Comparison of ENCODE assay signal across 10 cellular contexts in the genomic region with DNA sequence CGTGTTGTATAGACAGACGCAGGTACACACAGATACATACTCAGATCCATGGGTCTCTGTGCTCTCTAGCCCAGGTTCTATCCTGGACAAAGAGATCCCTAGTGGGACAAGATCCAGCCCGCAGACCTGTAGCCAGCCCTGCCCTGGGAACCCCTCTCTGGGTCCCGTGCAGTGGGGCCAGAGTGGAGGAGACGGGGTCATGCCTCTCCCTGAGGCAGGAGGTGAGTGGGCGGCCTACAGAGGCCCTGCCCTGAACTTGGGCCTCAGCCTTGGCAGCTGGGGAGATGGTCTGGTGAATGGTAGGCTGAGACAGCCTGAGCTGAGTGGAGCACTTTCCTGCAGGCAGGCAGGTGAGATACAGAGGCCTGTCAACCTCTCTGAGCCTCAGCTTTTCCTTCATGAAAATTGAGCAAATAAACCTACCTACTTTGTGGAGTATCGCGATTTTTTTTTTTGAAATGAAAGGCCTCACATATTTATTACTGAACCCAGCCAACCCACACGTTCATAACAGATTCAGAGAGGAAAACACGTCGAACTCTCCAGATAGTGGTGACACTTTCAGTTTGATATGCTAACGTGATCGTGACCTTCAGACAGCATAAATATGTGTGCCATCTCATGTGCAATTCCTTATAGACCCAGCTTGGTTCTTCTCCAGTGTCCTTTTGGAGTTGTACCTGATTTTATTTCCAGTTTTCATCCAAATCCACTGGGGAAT. TPM values are rescaled to one million over a fixed set of nuclear protein-coding genes. Genes with fewer than 3 reads are reported as not detected.
DNase-seq lines count a peak whose midpoint lies in the region; ATAC-seq, FAIRE-seq and TF ChIP-seq lines count a peak whose summit lies in the region.
"Had no signal": no experiment of that assay in that cellular context is flagged by ENCODE, and none has a peak within 500 bp of the region (broad histone marks: within the 10 kb centered on the region; RNA-seq: fewer than 3 reads in every experiment).

No MANE protein-coding gene starts in this region.

- no peak for TF ChIP-seq RAD21 in HepG2 (CRISPR knock-in tag; IDR thresholded peaks at IDR 0.05)

- H3K4me2 ChIP-seq in HepG2 (ENCODE audit: low read depth, low read length) = peak overlapping the region; percentile 75

- peak overlapping the region; percentile 52 for H2AFZ ChIP-seq in HepG2 (ENCODE audit: low read length)

- H3K9ac ChIP-seq in HepG2 (ENCODE audit: insufficient read depth, low read depth, low read length) = peak overlapping the region; percentile 47; the same call in 1 of the 2 replicates

- peak overlapping the region in 1 of 3 experiments; percentile 56; a peak in 1 of 6 replicates for H3K4me3 ChIP-seq in HepG2 (replicated peaks in 1 of 3; ENCODE audit: insufficient read depth in 1 of 3, low read depth in 2 of 3, low read length in 3 of 3)
- H3K4me3 ChIP-seq in BE2C (ENCODE audit: low read depth, low read length) = no peak overlapping the region

- H3K27me3 Mint-ChIP-seq in activated CD8-positive, alpha-beta memory T cell treated with anti-CD3 and anti-CD28 coated beads, Interleukin-2, amount 10 ng/mL, durations not matched to agents 7 days and 5 days = no peaks in the 10 kb centered on the region
- H3K27me3 Mint-ChIP-seq in glutamatergic neuron (ENCODE audit: unreplicated experiment) = peaks cover 9% of the 10 kb centered on the region

- intact Hi-C loops in HepG2 (cut with micrococcal nuclease; ENCODE audit: unreplicated experiment) = loop anchor here (10.0 kb wide), 1 partner anchor 240 kb away; a partner anchor contains a TSS

- WGBS in HepG2 (ENCODE audit: low lambda C conversion rate) = 24% methylated on average over 11 of the region's 13 CpGs

- TF ChIP-seq CTCF in GM20000 (IDR thresholded peaks at IDR 0.05; ENCODE audit: extremely low read depth, missing control alignments) (no peak), HepG2 (CRISPR knock-in tag; IDR thresholded peaks at IDR 0.05) (no peak), BE2C (IDR thresholded peaks at IDR 0.05; ENCODE audit: low read depth, low read length) (no peak), glutamatergic neuron (IDR thresholded peaks at IDR 0.05; ENCODE audit: partially characterized antibody, unreplicated experiment) (no peak)

- H3K36me3 ChIP-seq in HepG2 (replicated peaks in 1 of 2; ENCODE audit: control insufficient read depth in 1 of 2, insufficient read depth in 2 of 2, low read length in 2 of 2) (no peaks in the 10 kb centered on the region), BE2C (peaks cover 7% of the 10 kb centered on the region)

- H4K20me1 ChIP-seq in HepG2 (ENCODE audit: insufficient read depth, low read length) = peaks cover under 1% of the 10 kb centered on the region; the same call in 1 of the 2 replicates

- CTCF ChIA-PET in activated CD8-positive, alpha-beta memory T cell treated with anti-CD3 and anti-CD28 coated beads, Interleukin-2, amount 10 ng/mL, durations not matched to agents 7 days and 5 days (lab: Charles Lee) = interaction anchor here (0.7 to 10.1 kb wide), 2 partner anchors 8 to 30 kb away, joined by 3 to 399 read pairs; a partner anchor contains a TSS
- CTCF ChIA-PET in HepG2 (lab: Yijun Ruan, JAX; ENCODE audit: low intra/inter-chr PET ratio, low total read pairs) = no interaction called here

- no peaks in the 10 kb centered on the region; a peak in 1 of 5 replicates for H3K27me3 ChIP-seq in HepG2 (ENCODE audit: control insufficient read depth in 1 of 2, insufficient read depth in 2 of 2, low read length in 2 of 2)
- no peaks in the 10 kb centered on the region for H3K27me3 ChIP-seq in BE2C

- no peaks in the 10 kb centered on the region for H3K9me3 Mint-ChIP-seq in activated CD8-positive, alpha-beta memory T cell treated with anti-CD3 and anti-CD28 coated beads, Interleukin-2, amount 10 ng/mL, durations not matched to agents 7 days and 5 days (ENCODE audit: low read depth)
- peaks cover 12% of the 10 kb centered on the region for H3K9me3 Mint-ChIP-seq in glutamatergic neuron (ENCODE audit: unreplicated experiment)

- BruUV-seq in HepG2 (replicated peaks; lab: Mats Ljungman, UMichigan) = no TSS peak

- POLR2A ChIA-PET in HepG2 (lab: Yijun Ruan, JAX) = interaction anchor here (0.7 to 2.4 kb wide), 3 partner anchors 20 to 38 kb away, joined by 3 to 13 read pairs (median 3); no protein-coding TSS in a partner anchor

- no peak overlapping the region for H3K27ac ChIP-seq in HepG2 (ENCODE audit: extremely low read length, insufficient read depth, low read length)

- peak overlapping the region; percentile 41 for H3K4me3 Mint-ChIP-seq in activated CD8-positive, alpha-beta memory T cell treated with anti-CD3 and anti-CD28 coated beads, Interleukin-2, amount 10 ng/mL, durations not matched to agents 7 days and 5 days
- no peak overlapping the region for H3K4me3 Mint-ChIP-seq in glutamatergic neuron (ENCODE audit: unreplicated experiment)

- DNase-seq in GM20000 (ENCODE audit: low spot score) = peak; percentile 61
- peak; percentile 70 for DNase-seq in activated CD8-positive, alpha-beta memory T cell treated with anti-CD3 and anti-CD28 coated beads, Interleukin-2, amount 10 ng/mL, durations not matched to agents 7 days and 5 days
- DNase-seq in HepG2 (ENCODE audit: low spot score) = no peak
- DNase-seq in stimulated activated CD8-positive, alpha-beta memory T cell treated with anti-CD3 and anti-CD28 coated beads, Interleukin-4, amount 100 ng/mL, for 48 hours = peak; percentile 78
- DNase-seq in BE2C = no peak
- DNase-seq in glutamatergic neuron = no peak
- DNase-seq in NCI-H128 (lab: John Stamatoyannopoulos, UW; ENCODE audit: unreplicated experiment) = no peak
- DNase-seq: SW 1271 had no signal

- H3K4me1 Mint-ChIP-seq in activated CD8-positive, alpha-beta memory T cell treated with anti-CD3 and anti-CD28 coated beads, Interleukin-2, amount 10 ng/mL, durations not matched to agents 7 days and 5 days = peaks cover 54% of the 10 kb centered on the region
- H3K4me1 Mint-ChIP-seq in glutamatergic neuron (ENCODE audit: low read depth, unreplicated experiment) = peaks cover 9% of the 10 kb centered on the region

- ATAC-seq in activated CD8-positive, alpha-beta memory T cell treated with anti-CD3 and anti-CD28 coated beads, Interleukin-2, amount 10 ng/mL, durations not matched to agents 7 days and 5 days = no peak
- ATAC-seq in HepG2 (peak; percentile 6; the same call in 1 of the 3 replicates), GM18907 (IDR thresholded peaks at IDR 0.05; ENCODE audit: unreplicated experiment) (no peak)

- no peaks in the 10 kb centered on the region for H3K9me3 ChIP-seq in HepG2 (ENCODE audit: low read length)
- no peaks in the 10 kb centered on the region for H3K9me3 ChIP-seq in BE2C

- peaks cover 11% of the 10 kb centered on the region for H3K36me3 Mint-ChIP-seq in activated CD8-positive, alpha-beta memory T cell treated with anti-CD3 and anti-CD28 coated beads, Interleukin-2, amount 10 ng/mL, durations not matched to agents 7 days and 5 days
- peaks cover under 1% of the 10 kb centered on the region for H3K36me3 Mint-ChIP-seq in glutamatergic neuron (ENCODE audit: unreplicated experiment)

- H3K4me1 ChIP-seq in HepG2 (ENCODE audit: insufficient read depth, low read length) (peaks cover 66% of the 10 kb centered on the region), BE2C (peaks cover 9% of the 10 kb centered on the region)

- H3K79me2 ChIP-seq in HepG2 (ENCODE audit: insufficient read depth, low read length) = peaks cover 9% of the 10 kb centered on the region

- in situ Hi-C loops in HepG2 (cut with HindIII; ENCODE audit: extremely low pct_ligation_motif_present, low pct_unique_long_range_greater_than_20kb) = no loop called here

- no peak for FAIRE-seq in HepG2 (lab: Jason Lieb, UNC)
- FAIRE-seq: islet of Langerhans had no signal

- H3K27ac Mint-ChIP-seq in activated CD8-positive, alpha-beta memory T cell treated with anti-CD3 and anti-CD28 coated beads, Interleukin-2, amount 10 ng/mL, durations not matched to agents 7 days and 5 days = peak overlapping the region; percentile 93
- H3K27ac Mint-ChIP-seq in glutamatergic neuron (ENCODE audit: unreplicated experiment) = no peak overlapping the region

- TF ChIP-seq POLR2A in HepG2 (IDR thresholded peaks at IDR 0.05; ENCODE audit: insufficient read depth in 1 of 2, low read depth in 2 of 2, low read length in 2 of 2) = no peak

- TF ChIP-seq EP300 in HepG2 (IDR thresholded peaks at IDR 0.05; ENCODE audit: low read depth in 2 of 2, low read length in 2 of 2) (no peak), HepG2 (CRISPR knock-in tag; IDR thresholded peaks at IDR 0.05; ENCODE audit: borderline replicate concordance) (no peak)

RNA-seq across cellular contexts. Expression of a gene that starts 3.4 kb away (rescaled TPM):
- total RNA-seq in activated CD8-positive, alpha-beta memory T cell treated with anti-CD3 and anti-CD28 coated beads, Interleukin-2, amount 10 ng/mL, durations not matched to agents 7 days and 5 days = 100 to 1,000 TPM; 498 to 501 TPM
- total RNA-seq in HepG2 (2016; rRNA removed; fragmentation: Illumina TruSeq; extraction: Trizol) (31.8 and 41.2 TPM in 2 replicates), glutamatergic neuron (ENCODE audit: unreplicated experiment) (341 TPM)
- total RNA-seq in HepG2 (2016; cell fraction: cytosol; rRNA removed; fragmentation: Illumina TruSeq; extraction: Trizol; ENCODE audit: low read depth) = 36.4 and 41.0 TPM in 2 replicates
- 30.0 and 40.6 TPM in 2 replicates for total RNA-seq in HepG2 (2016; cell fraction: insoluble cytoplasmic fraction; rRNA removed; fragmentation: Illumina TruSeq; extraction: Trizol)
- 68.5 and 98.0 TPM in 2 replicates for total RNA-seq in HepG2 (2016; cell fraction: membrane; rRNA removed; fragmentation: Illumina TruSeq; extraction: Trizol)
- 23.4 and 45.2 TPM in 2 replicates for total RNA-seq in HepG2 (2016; cell fraction: nucleus; rRNA removed; fragmentation: Illumina TruSeq; extraction: Trizol)
- polyA plus RNA-seq in HepG2 (2011; rRNA removed) = 59.8 and 124 TPM in 2 replicates
- 93.9 and 178 TPM in 2 replicates for polyA plus RNA-seq in HepG2 (2011; cell fraction: cytosol; rRNA removed)
- polyA plus RNA-seq in HepG2 (2011; cell fraction: nucleus; rRNA removed) = 129 and 136 TPM in 2 replicates
- 44.0 and 66.6 TPM in 2 replicates for polyA plus RNA-seq in HepG2 (2012)
- 85.1 and 91.8 TPM in 2 replicates for polyA plus RNA-seq in HepG2 (2016; cell fraction: cytosol; fragmentation: Illumina TruSeq; extraction: Trizol; ENCODE audit: low read depth)
- polyA plus RNA-seq in HepG2 (2016; cell fraction: insoluble cytoplasmic fraction; fragmentation: Illumina TruSeq; extraction: Trizol; ENCODE audit: low read depth) = 74.4 and 76.0 TPM in 2 replicates
- polyA plus RNA-seq in HepG2 (2016; cell fraction: membrane; fragmentation: Illumina TruSeq; extraction: Trizol; ENCODE audit: low read depth) = 131 and 149 TPM in 2 replicates
- polyA plus RNA-seq in HepG2 (2016; cell fraction: nucleus; fragmentation: Illumina TruSeq; extraction: Trizol; ENCODE audit: insufficient read depth, low read depth) = 77.1 and 84.7 TPM in 2 replicates
- 49.7 and 194 TPM in 2 replicates for polyA minus RNA-seq in HepG2 (2011; rRNA and poly(A)+ RNA removed; ENCODE audit: low replicate concordance)
- polyA minus RNA-seq in HepG2 (2011; cell fraction: cytosol; rRNA and poly(A)+ RNA removed) = 164 and 168 TPM in 2 replicates
- polyA minus RNA-seq in HepG2 (2011; cell fraction: nucleus; rRNA and poly(A)+ RNA removed) = 60.5 and 91.9 TPM in 2 replicates
- 386 TPM for polyA plus RNA-seq in BE2C (2012; ENCODE audit: insufficient read depth, insufficient read length, low read depth)

RNA-seq across cellular contexts. Expression of a gene that starts 10.6 kb away (rescaled TPM):
- total RNA-seq in activated CD8-positive, alpha-beta memory T cell treated with anti-CD3 and anti-CD28 coated beads, Interleukin-2, amount 10 ng/mL, durations not matched to agents 7 days and 5 days = 1 to 10 TPM; 2.2 to 3.1 TPM
- total RNA-seq in HepG2 (2016; rRNA removed; fragmentation: Illumina TruSeq; extraction: Trizol) = 0.04 and 0.07 TPM in 2 replicates
- not detected in 2 replicates for total RNA-seq in HepG2 (2016; cell fraction: cytosol; rRNA removed; fragmentation: Illumina TruSeq; extraction: Trizol; ENCODE audit: low read depth)
- total RNA-seq in HepG2 (2016; cell fraction: insoluble cytoplasmic fraction; rRNA removed; fragmentation: Illumina TruSeq; extraction: Trizol) = 0.04 TPM in 1 of 2 replicates, not detected in the other
- not detected in 2 replicates for total RNA-seq in HepG2 (2016; cell fraction: membrane; rRNA removed; fragmentation: Illumina TruSeq; extraction: Trizol)
- 0.13 TPM in 1 of 2 replicates, not detected in the other for total RNA-seq in HepG2 (2016; cell fraction: nucleus; rRNA removed; fragmentation: Illumina TruSeq; extraction: Trizol)
- 0.14 and 0.18 TPM in 2 replicates for polyA plus RNA-seq in HepG2 (2011; rRNA removed)
- 0.03 and 0.04 TPM in 2 replicates for polyA plus RNA-seq in HepG2 (2011; cell fraction: cytosol; rRNA removed)
- polyA plus RNA-seq in HepG2 (2011; cell fraction: nucleus; rRNA removed) = 1.3 and 1.5 TPM in 2 replicates
- polyA plus RNA-seq in HepG2 (2012) = 0.13 TPM in 2 replicates
- polyA plus RNA-seq in HepG2 (2016; cell fraction: cytosol; fragmentation: Illumina TruSeq; extraction: Trizol; ENCODE audit: low read depth) = not detected in 2 replicates
- polyA plus RNA-seq in HepG2 (2016; cell fraction: insoluble cytoplasmic fraction; fragmentation: Illumina TruSeq; extraction: Trizol; ENCODE audit: low read depth) = not detected in 2 replicates
- polyA plus RNA-seq in HepG2 (2016; cell fraction: membrane; fragmentation: Illumina TruSeq; extraction: Trizol; ENCODE audit: low read depth) = not detected in 2 replicates
- polyA plus RNA-seq in HepG2 (2016; cell fraction: nucleus; fragmentation: Illumina TruSeq; extraction: Trizol; ENCODE audit: insufficient read depth, low read depth) = 0.25 and 0.49 TPM in 2 replicates
- polyA minus RNA-seq in HepG2 (2011; rRNA and poly(A)+ RNA removed; ENCODE audit: low replicate concordance) = 0.26 and 0.91 TPM in 2 replicates
- polyA minus RNA-seq in HepG2 (2011; cell fraction: cytosol; rRNA and poly(A)+ RNA removed) = 0.53 TPM in 1 of 2 replicates, not detected in the other
- polyA minus RNA-seq in HepG2 (2011; cell fraction: nucleus; rRNA and poly(A)+ RNA removed) = 0.52 and 0.62 TPM in 2 replicates
- polyA plus RNA-seq in BE2C (2012; ENCODE audit: insufficient read depth, insufficient read length, low read depth) = 2.2 TPM
- total RNA-seq in glutamatergic neuron (ENCODE audit: unreplicated experiment) = 23.6 TPM

RNA-seq across cellular contexts. Expression of a gene that starts 38.0 kb away (rescaled TPM):
- 100 to 1,000 TPM; 209 to 236 TPM for total RNA-seq in activated CD8-positive, alpha-beta memory T cell treated with anti-CD3 and anti-CD28 coated beads, Interleukin-2, amount 10 ng/mL, durations not matched to agents 7 days and 5 days
- total RNA-seq in HepG2 (2016; rRNA removed; fragmentation: Illumina TruSeq; extraction: Trizol) = 166 and 188 TPM in 2 replicates
- 129 and 159 TPM in 2 replicates for total RNA-seq in HepG2 (2016; cell fraction: cytosol; rRNA removed; fragmentation: Illumina TruSeq; extraction: Trizol; ENCODE audit: low read depth)
- total RNA-seq in HepG2 (2016; cell fraction: insoluble cytoplasmic fraction; rRNA removed; fragmentation: Illumina TruSeq; extraction: Trizol) = 185 and 208 TPM in 2 replicates
- 248 and 299 TPM in 2 replicates for total RNA-seq in HepG2 (2016; cell fraction: membrane; rRNA removed; fragmentation: Illumina TruSeq; extraction: Trizol)
- 62.8 and 69.8 TPM in 2 replicates for total RNA-seq in HepG2 (2016; cell fraction: nucleus; rRNA removed; fragmentation: Illumina TruSeq; extraction: Trizol)
- 65.8 and 66.8 TPM in 2 replicates for polyA plus RNA-seq in HepG2 (2011; rRNA removed)
- 97.1 and 133 TPM in 2 replicates for polyA plus RNA-seq in HepG2 (2011; cell fraction: cytosol; rRNA removed)
- polyA plus RNA-seq in HepG2 (2011; cell fraction: nucleus; rRNA removed) = 51.8 and 54.0 TPM in 2 replicates
- polyA plus RNA-seq in HepG2 (2012) = 62.7 and 78.9 TPM in 2 replicates
- 166 and 238 TPM in 2 replicates for polyA plus RNA-seq in HepG2 (2016; cell fraction: cytosol; fragmentation: Illumina TruSeq; extraction: Trizol; ENCODE audit: low read depth)
- 205 and 220 TPM in 2 replicates for polyA plus RNA-seq in HepG2 (2016; cell fraction: insoluble cytoplasmic fraction; fragmentation: Illumina TruSeq; extraction: Trizol; ENCODE audit: low read depth)
- 217 and 267 TPM in 2 replicates for polyA plus RNA-seq in HepG2 (2016; cell fraction: membrane; fragmentation: Illumina TruSeq; extraction: Trizol; ENCODE audit: low read depth)
- 105 and 120 TPM in 2 replicates for polyA plus RNA-seq in HepG2 (2016; cell fraction: nucleus; fragmentation: Illumina TruSeq; extraction: Trizol; ENCODE audit: insufficient read depth, low read depth)
- 40.8 and 88.8 TPM in 2 replicates for polyA minus RNA-seq in HepG2 (2011; rRNA and poly(A)+ RNA removed; ENCODE audit: low replicate concordance)
- polyA minus RNA-seq in HepG2 (2011; cell fraction: cytosol; rRNA and poly(A)+ RNA removed) = 24.9 and 32.6 TPM in 2 replicates
- 13.4 and 14.2 TPM in 2 replicates for polyA minus RNA-seq in HepG2 (2011; cell fraction: nucleus; rRNA and poly(A)+ RNA removed)
- 534 TPM for polyA plus RNA-seq in BE2C (2012; ENCODE audit: insufficient read depth, insufficient read length, low read depth)
- total RNA-seq in glutamatergic neuron (ENCODE audit: unreplicated experiment) = 137 TPM

RNA-seq across cellular contexts. Expression of a gene that starts 55.5 kb away (rescaled TPM):
- 10 to 100 TPM; 35.5 to 44.7 TPM for total RNA-seq in activated CD8-positive, alpha-beta memory T cell treated with anti-CD3 and anti-CD28 coated beads, Interleukin-2, amount 10 ng/mL, durations not matched to agents 7 days and 5 days
- total RNA-seq in HepG2 (2016; rRNA removed; fragmentation: Illumina TruSeq; extraction: Trizol) (56.6 and 57.7 TPM in 2 replicates), glutamatergic neuron (ENCODE audit: unreplicated experiment) (25.6 TPM)
- total RNA-seq in HepG2 (2016; cell fraction: cytosol; rRNA removed; fragmentation: Illumina TruSeq; extraction: Trizol; ENCODE audit: low read depth) = 13.1 and 14.4 TPM in 2 replicates
- total RNA-seq in HepG2 (2016; cell fraction: insoluble cytoplasmic fraction; rRNA removed; fragmentation: Illumina TruSeq; extraction: Trizol) = 51.1 and 64.9 TPM in 2 replicates
- 36.0 and 36.7 TPM in 2 replicates for total RNA-seq in HepG2 (2016; cell fraction: membrane; rRNA removed; fragmentation: Illumina TruSeq; extraction: Trizol)
- 30.3 and 33.5 TPM in 2 replicates for total RNA-seq in HepG2 (2016; cell fraction: nucleus; rRNA removed; fragmentation: Illumina TruSeq; extraction: Trizol)
- polyA plus RNA-seq in HepG2 (2011; rRNA removed) = 53.1 and 64.3 TPM in 2 replicates
- polyA plus RNA-seq in HepG2 (2011; cell fraction: cytosol; rRNA removed) = 37.2 and 38.6 TPM in 2 replicates
- polyA plus RNA-seq in HepG2 (2011; cell fraction: nucleus; rRNA removed) = 97.0 and 102 TPM in 2 replicates
- polyA plus RNA-seq in HepG2 (2012) = 26.8 and 28.6 TPM in 2 replicates
- polyA plus RNA-seq in HepG2 (2016; cell fraction: cytosol; fragmentation: Illumina TruSeq; extraction: Trizol; ENCODE audit: low read depth) = 15.6 and 16.2 TPM in 2 replicates
- polyA plus RNA-seq in HepG2 (2016; cell fraction: insoluble cytoplasmic fraction; fragmentation: Illumina TruSeq; extraction: Trizol; ENCODE audit: low read depth) = 40.6 and 44.1 TPM in 2 replicates
- polyA plus RNA-seq in HepG2 (2016; cell fraction: membrane; fragmentation: Illumina TruSeq; extraction: Trizol; ENCODE audit: low read depth) = 22.8 and 23.5 TPM in 2 replicates
- 51.1 and 66.5 TPM in 2 replicates for polyA plus RNA-seq in HepG2 (2016; cell fraction: nucleus; fragmentation: Illumina TruSeq; extraction: Trizol; ENCODE audit: insufficient read depth, low read depth)
- 22.4 and 187 TPM in 2 replicates for polyA minus RNA-seq in HepG2 (2011; rRNA and poly(A)+ RNA removed; ENCODE audit: low replicate concordance)
- 44.1 and 52.6 TPM in 2 replicates for polyA minus RNA-seq in HepG2 (2011; cell fraction: cytosol; rRNA and poly(A)+ RNA removed)
- polyA minus RNA-seq in HepG2 (2011; cell fraction: nucleus; rRNA and poly(A)+ RNA removed) = 46.4 and 57.7 TPM in 2 replicates
- polyA plus RNA-seq in BE2C (2012; ENCODE audit: insufficient read depth, insufficient read length, low read depth) = 3.2 TPM

RNA-seq across cellular contexts. Expression of a gene that starts 58.6 kb away (rescaled TPM):
- total RNA-seq in activated CD8-positive, alpha-beta memory T cell treated with anti-CD3 and anti-CD28 coated beads, Interleukin-2, amount 10 ng/mL, durations not matched to agents 7 days and 5 days = under 1 TPM; 0.14 to 0.23 TPM
- total RNA-seq in HepG2 (2016; rRNA removed; fragmentation: Illumina TruSeq; extraction: Trizol) (0.90 and 1.4 TPM in 2 replicates), glutamatergic neuron (ENCODE audit: unreplicated experiment) (69.8 TPM)
- total RNA-seq in HepG2 (2016; cell fraction: cytosol; rRNA removed; fragmentation: Illumina TruSeq; extraction: Trizol; ENCODE audit: low read depth) = 0.30 and 0.44 TPM in 2 replicates
- total RNA-seq in HepG2 (2016; cell fraction: insoluble cytoplasmic fraction; rRNA removed; fragmentation: Illumina TruSeq; extraction: Trizol) = 0.49 and 1.5 TPM in 2 replicates
- 0.07 and 0.37 TPM in 2 replicates for total RNA-seq in HepG2 (2016; cell fraction: membrane; rRNA removed; fragmentation: Illumina TruSeq; extraction: Trizol)
- 1.7 and 2.4 TPM in 2 replicates for total RNA-seq in HepG2 (2016; cell fraction: nucleus; rRNA removed; fragmentation: Illumina TruSeq; extraction: Trizol)
- polyA plus RNA-seq in HepG2 (2011; rRNA removed) = 14.0 and 17.9 TPM in 2 replicates
- 3.4 and 4.6 TPM in 2 replicates for polyA plus RNA-seq in HepG2 (2011; cell fraction: cytosol; rRNA removed)
- 128 and 158 TPM in 2 replicates for polyA plus RNA-seq in HepG2 (2011; cell fraction: nucleus; rRNA removed)
- 2.2 and 3.2 TPM in 2 replicates for polyA plus RNA-seq in HepG2 (2012)
- polyA plus RNA-seq in HepG2 (2016; cell fraction: cytosol; fragmentation: Illumina TruSeq; extraction: Trizol; ENCODE audit: low read depth) = not detected in 2 replicates
- 0.33 and 0.37 TPM in 2 replicates for polyA plus RNA-seq in HepG2 (2016; cell fraction: insoluble cytoplasmic fraction; fragmentation: Illumina TruSeq; extraction: Trizol; ENCODE audit: low read depth)
- polyA plus RNA-seq in HepG2 (2016; cell fraction: membrane; fragmentation: Illumina TruSeq; extraction: Trizol; ENCODE audit: low read depth) = not detected in 2 replicates
- polyA plus RNA-seq in HepG2 (2016; cell fraction: nucleus; fragmentation: Illumina TruSeq; extraction: Trizol; ENCODE audit: insufficient read depth, low read depth) = 10.9 and 11.5 TPM in 2 replicates
- 0.56 and 12.3 TPM in 2 replicates for polyA minus RNA-seq in HepG2 (2011; rRNA and poly(A)+ RNA removed; ENCODE audit: low replicate concordance)
- polyA minus RNA-seq in HepG2 (2011; cell fraction: cytosol; rRNA and poly(A)+ RNA removed) = 1.5 and 3.1 TPM in 2 replicates
- 30.4 and 31.1 TPM in 2 replicates for polyA minus RNA-seq in HepG2 (2011; cell fraction: nucleus; rRNA and poly(A)+ RNA removed)
- 7.3 TPM for polyA plus RNA-seq in BE2C (2012; ENCODE audit: insufficient read depth, insufficient read length, low read depth)

Comparison
In these comparisons a context has a peak if more than half of its experiments do, and no peak if none do; other contexts are left out.
1. DNase-seq: peak in GM20000 (single experiment), activated CD8-positive, alpha-beta memory T cell treated with anti-CD3 and anti-CD28 coated beads, Interleukin-2, amount 10 ng/mL, durations not matched to agents 7 days and 5 days (single experiment) and stimulated activated CD8-positive, alpha-beta memory T cell treated with anti-CD3 and anti-CD28 coated beads, Interleukin-4, amount 100 ng/mL, for 48 hours (single experiment); none in HepG2 (single experiment), BE2C (single experiment), glutamatergic neuron (single experiment) and NCI-H128 (single experiment).